ENCODE assay signal across 2 cellular contexts in the genomic region with DNA sequence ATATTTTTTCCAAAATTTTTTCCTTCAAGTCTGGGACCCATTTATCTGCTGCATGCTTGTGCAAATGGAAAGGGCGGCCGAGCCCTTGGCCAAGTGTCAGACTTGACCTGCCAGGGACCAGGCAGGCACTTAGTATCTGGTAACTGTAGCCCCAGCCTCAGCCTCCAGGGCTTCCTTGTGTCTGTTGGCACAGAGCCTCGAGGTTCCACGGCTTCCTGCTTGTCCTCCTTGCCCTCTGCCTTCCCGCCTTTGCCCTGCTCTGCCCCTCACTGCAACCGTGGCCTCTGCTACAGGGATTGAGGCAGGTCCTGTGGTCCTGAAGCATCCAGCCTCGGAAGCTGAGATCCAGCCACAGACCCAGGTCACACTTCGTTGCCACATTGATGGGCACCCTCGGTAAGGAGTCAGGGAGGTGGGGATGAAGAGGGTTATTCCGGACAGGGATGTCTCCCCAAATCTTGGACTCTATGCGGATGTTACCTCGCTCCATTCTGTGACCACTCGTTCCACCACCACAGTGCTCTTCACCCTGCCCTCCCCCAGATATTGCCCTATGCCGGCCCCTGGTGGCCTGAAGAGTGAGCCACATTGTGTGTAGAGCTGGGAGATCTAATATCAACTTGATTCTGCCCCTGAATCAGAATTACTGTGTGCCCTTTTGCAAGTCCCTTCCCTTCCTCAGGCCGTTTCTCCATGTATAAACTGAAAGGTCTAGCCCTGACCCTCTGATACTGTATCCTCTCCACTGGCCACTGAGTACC.
TF ChIP-seq lines count a peak whose summit lies in the region.

No MANE protein-coding gene starts in this region.

TF ChIP-seq in K562, 482 proteins besides CTCF, POLR2A, EP300 and RAD21 (continues in another document):
- TF ChIP-seq STAG1 (CRISPR knock-in tag; IDR thresholded peaks at IDR 0.05; ENCODE audit: borderline replicate concordance) (peak; percentile 56; the same call in 1 of the 2 replicates), ARID2 (IDR thresholded peaks at IDR 0.05) (peak; percentile 94), MAZ (CRISPR knock-in tag; conservative IDR thresholded peaks at IDR 0.05 in 1 of 2, IDR thresholded peaks at IDR 0.05 in 1 of 2) (peak in 1 of 2 experiments; percentile 64; a peak in 2 of 4 replicates), ZBTB1 (CRISPR knock-in tag; IDR thresholded peaks at IDR 0.05; ENCODE audit: borderline replicate concordance, low read depth) (no peak), RB1 (IDR thresholded peaks at IDR 0.05; ENCODE audit: low read depth) (0 out of 2 replicates have a peak, but pooled peaks have one; percentile 29), KLF16 (IDR thresholded peaks at IDR 0.05) (peak; percentile 57), ZNF583 (CRISPR knock-in tag; IDR thresholded peaks at IDR 0.05) (0 out of 2 replicates have a peak, but pooled peaks have one; percentile 26), TEAD4 (IDR thresholded peaks at IDR 0.05; ENCODE audit: low read length) (0 out of 2 replicates have a peak, but pooled peaks have one; percentile 6), TEAD4 (CRISPR knock-in tag; IDR thresholded peaks at IDR 0.05; ENCODE audit: borderline replicate concordance) (no peak), ZNF584 (CRISPR knock-in tag; IDR thresholded peaks at IDR 0.05; ENCODE audit: low read depth) (no peak), SMC3 (conservative IDR thresholded peaks at IDR 0.05; ENCODE audit: insufficient read depth, low read depth, low read length) (peak; percentile 91), CTBP1 (IDR thresholded peaks at IDR 0.05; ENCODE audit: borderline replicate concordance) (0 out of 2 replicates have a peak, but pooled peaks have one; percentile 37), CC2D1A (IDR thresholded peaks at IDR 0.05) (0 out of 2 replicates have a peak, but pooled peaks have one; percentile 74), DNMT1 (IDR thresholded peaks at IDR 0.05) (no peak), CHD4 (IDR thresholded peaks at IDR 0.05; ENCODE audit: insufficient read depth, insufficient replicate concordance, low read depth, low read length, poor library complexity, severe bottlenecking) (no peak), SOX6 (IDR thresholded peaks at IDR 0.05) (0 out of 2 replicates have a peak, but pooled peaks have one; percentile 16), TOE1 (IDR thresholded peaks at IDR 0.05; ENCODE audit: borderline replicate concordance) (peak; percentile 53), TOE1 (CRISPR knock-in tag; IDR thresholded peaks at IDR 0.05; ENCODE audit: borderline replicate concordance, low read depth) (no peak), ELF2 (CRISPR knock-in tag; IDR thresholded peaks at IDR 0.05) (no peak), ZNF384 (IDR thresholded peaks at IDR 0.05; ENCODE audit: low read depth, low read length) (peak; percentile 66; the same call in 1 of the 2 replicates)
- TF ChIP-seq, protein P1, sequence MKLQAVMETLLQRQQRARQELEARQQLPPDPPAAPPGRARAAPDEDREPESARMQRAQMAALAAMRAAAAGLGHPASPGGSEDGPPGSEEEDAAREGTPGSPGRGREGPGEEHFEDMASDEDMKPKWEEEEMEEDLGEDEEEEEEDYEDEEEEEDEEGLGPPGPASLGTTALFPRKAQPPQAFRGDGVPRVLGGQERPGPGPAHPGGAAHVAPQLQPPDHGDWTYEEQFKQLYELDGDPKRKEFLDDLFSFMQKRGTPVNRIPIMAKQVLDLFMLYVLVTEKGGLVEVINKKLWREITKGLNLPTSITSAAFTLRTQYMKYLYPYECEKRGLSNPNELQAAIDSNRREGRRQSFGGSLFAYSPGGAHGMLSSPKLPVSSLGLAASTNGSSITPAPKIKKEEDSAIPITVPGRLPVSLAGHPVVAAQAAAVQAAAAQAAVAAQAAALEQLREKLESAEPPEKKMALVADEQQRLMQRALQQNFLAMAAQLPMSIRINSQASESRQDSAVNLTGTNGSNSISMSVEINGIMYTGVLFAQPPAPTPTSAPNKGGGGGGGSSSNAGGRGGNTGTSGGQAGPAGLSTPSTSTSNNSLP (IDR thresholded peaks at IDR 0.05; ENCODE audit: borderline replicate concordance, low read depth, low read length) = 0 out of 2 replicates have a peak, but pooled peaks have one; percentile 22
- TF ChIP-seq, protein P2, sequence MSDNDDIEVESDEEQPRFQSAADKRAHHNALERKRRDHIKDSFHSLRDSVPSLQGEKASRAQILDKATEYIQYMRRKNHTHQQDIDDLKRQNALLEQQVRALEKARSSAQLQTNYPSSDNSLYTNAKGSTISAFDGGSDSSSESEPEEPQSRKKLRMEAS (CRISPR knock-in tag; IDR thresholded peaks at IDR 0.05) = 0 out of 2 replicates have a peak, but pooled peaks have one; percentile 4
- TF ChIP-seq, protein P3, sequence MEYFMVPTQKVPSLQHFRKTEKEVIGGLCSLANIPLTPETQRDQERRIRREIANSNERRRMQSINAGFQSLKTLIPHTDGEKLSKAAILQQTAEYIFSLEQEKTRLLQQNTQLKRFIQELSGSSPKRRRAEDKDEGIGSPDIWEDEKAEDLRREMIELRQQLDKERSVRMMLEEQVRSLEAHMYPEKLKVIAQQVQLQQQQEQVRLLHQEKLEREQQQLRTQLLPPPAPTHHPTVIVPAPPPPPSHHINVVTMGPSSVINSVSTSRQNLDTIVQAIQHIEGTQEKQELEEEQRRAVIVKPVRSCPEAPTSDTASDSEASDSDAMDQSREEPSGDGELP (CRISPR knock-in tag; IDR thresholded peaks at IDR 0.05; ENCODE audit: borderline replicate concordance) = peak; percentile 30; the same call in 1 of the 2 replicates
- TF ChIP-seq, protein P4, sequence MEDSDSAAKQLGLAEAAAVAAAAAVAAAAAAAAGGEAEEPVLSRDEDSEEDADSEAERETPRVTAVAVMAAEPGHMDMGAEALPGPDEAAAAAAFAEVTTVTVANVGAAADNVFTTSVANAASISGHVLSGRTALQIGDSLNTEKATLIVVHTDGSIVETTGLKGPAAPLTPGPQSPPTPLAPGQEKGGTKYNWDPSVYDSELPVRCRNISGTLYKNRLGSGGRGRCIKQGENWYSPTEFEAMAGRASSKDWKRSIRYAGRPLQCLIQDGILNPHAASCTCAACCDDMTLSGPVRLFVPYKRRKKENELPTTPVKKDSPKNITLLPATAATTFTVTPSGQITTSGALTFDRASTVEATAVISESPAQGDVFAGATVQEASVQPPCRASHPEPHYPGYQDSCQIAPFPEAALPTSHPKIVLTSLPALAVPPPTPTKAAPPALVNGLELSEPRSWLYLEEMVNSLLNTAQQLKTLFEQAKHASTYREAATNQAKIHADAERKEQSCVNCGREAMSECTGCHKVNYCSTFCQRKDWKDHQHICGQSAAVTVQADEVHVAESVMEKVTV (CRISPR knock-in tag; IDR thresholded peaks at IDR 0.05) = peak; percentile 96
- TF ChIP-seq, protein P5, sequence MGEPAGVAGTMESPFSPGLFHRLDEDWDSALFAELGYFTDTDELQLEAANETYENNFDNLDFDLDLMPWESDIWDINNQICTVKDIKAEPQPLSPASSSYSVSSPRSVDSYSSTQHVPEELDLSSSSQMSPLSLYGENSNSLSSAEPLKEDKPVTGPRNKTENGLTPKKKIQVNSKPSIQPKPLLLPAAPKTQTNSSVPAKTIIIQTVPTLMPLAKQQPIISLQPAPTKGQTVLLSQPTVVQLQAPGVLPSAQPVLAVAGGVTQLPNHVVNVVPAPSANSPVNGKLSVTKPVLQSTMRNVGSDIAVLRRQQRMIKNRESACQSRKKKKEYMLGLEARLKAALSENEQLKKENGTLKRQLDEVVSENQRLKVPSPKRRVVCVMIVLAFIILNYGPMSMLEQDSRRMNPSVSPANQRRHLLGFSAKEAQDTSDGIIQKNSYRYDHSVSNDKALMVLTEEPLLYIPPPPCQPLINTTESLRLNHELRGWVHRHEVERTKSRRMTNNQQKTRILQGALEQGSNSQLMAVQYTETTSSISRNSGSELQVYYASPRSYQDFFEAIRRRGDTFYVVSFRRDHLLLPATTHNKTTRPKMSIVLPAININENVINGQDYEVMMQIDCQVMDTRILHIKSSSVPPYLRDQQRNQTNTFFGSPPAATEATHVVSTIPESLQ (CRISPR knock-in tag; IDR thresholded peaks at IDR 0.05) = no peak

TF ChIP-seq in liver, 16 proteins besides CTCF, POLR2A, EP300 and RAD21:
- TF ChIP-seq, protein P6, sequence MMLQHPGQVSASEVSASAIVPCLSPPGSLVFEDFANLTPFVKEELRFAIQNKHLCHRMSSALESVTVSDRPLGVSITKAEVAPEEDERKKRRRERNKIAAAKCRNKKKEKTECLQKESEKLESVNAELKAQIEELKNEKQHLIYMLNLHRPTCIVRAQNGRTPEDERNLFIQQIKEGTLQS (IDR thresholded peaks at IDR 0.05) = no peak
- TF ChIP-seq HNF4A (conservative IDR thresholded peaks at IDR 0.05) = no peak
- TF ChIP-seq RXRA (IDR thresholded peaks at IDR 0.05) = no peak
- no peak for TF ChIP-seq GABPA (IDR thresholded peaks at IDR 0.05 in 1 of 2, conservative IDR thresholded peaks at IDR 0.05 in 1 of 2)
- no peak for TF ChIP-seq JUND (IDR thresholded peaks at IDR 0.05)
